19 cellular contexts compared by ENCODE assay signal in genomic region chr6:121135425-121135824, GRCh38.
"Had no signal": no experiment of that assay in that cellular context is flagged by ENCODE, and none has a peak within 500 bp of the region (broad histone marks: within the 10 kb centered on the region; RNA-seq: fewer than 3 reads in every experiment).

No MANE protein-coding gene starts in this region.

- H3K4me3 ChIP-seq: hepatocyte, smooth muscle cell, transverse colon, uterus had no signal

- H3K27me3 ChIP-seq: hepatocyte, transverse colon, uterus had no signal

- H3K79me2 ChIP-seq: hepatocyte had no signal

- H3K9me3 Mint-ChIP-seq: activated B cell treated with CpG ODN at 0.5 μM for 24 hours; activated naive CD8-positive, alpha-beta T cell treated with anti-CD3 and anti-CD28 coated beads for 36 hours; memory B cell; stimulated activated memory B cell treated with anti-CD40 and anti-IgM and Interleukin-4, amounts not matched to agents 10 μg/mL and 1 μg/mL and 100 μg/mL, for 72 hours; T-helper 1 cell treated with Interleukin-12 subunit alpha and Interleukin-12 subunit beta and Interleukin-4 antibody, amounts not matched to agents 30 μg/mL and 1 μg/mL, for 36 hours had no signal

- H3K27ac Mint-ChIP-seq: activated B cell treated with CpG ODN at 0.5 μM for 24 hours; activated CD4-positive, alpha-beta T cell treated with anti-CD3 and anti-CD28 coated beads for 36 hours; activated naive CD8-positive, alpha-beta T cell treated with anti-CD3 and anti-CD28 coated beads for 36 hours; memory B cell; stimulated activated memory B cell treated with anti-CD40 and anti-IgM and Interleukin-4, amounts not matched to agents 10 μg/mL and 1 μg/mL and 100 μg/mL, for 72 hours; T-helper 1 cell treated with Interleukin-12 subunit alpha and Interleukin-12 subunit beta and Interleukin-4 antibody, amounts not matched to agents 30 μg/mL and 1 μg/mL, for 36 hours had no signal

- H3K4me1 ChIP-seq: transverse colon, uterus had no signal

- H3K36me3 Mint-ChIP-seq: stimulated activated memory B cell treated with anti-CD40 and anti-IgM and Interleukin-4, amounts not matched to agents 10 μg/mL and 1 μg/mL and 100 μg/mL, for 72 hours had no signal

- H3K36me3 ChIP-seq: transverse colon, uterus had no signal

- H3K4me1 Mint-ChIP-seq: activated B cell treated with CpG ODN at 0.5 μM for 24 hours; activated CD4-positive, alpha-beta T cell treated with anti-CD3 and anti-CD28 coated beads for 36 hours; activated naive CD8-positive, alpha-beta T cell treated with anti-CD3 and anti-CD28 coated beads for 36 hours; memory B cell; stimulated activated memory B cell treated with anti-CD40 and anti-IgM and Interleukin-4, amounts not matched to agents 10 μg/mL and 1 μg/mL and 100 μg/mL, for 72 hours had no signal

- H3K27ac ChIP-seq: epithelial cell of prostate, hepatocyte, transverse colon, uterus had no signal

- H3K4me3 Mint-ChIP-seq: activated B cell treated with CpG ODN at 0.5 μM for 24 hours; activated CD4-positive, alpha-beta T cell treated with anti-CD3 and anti-CD28 coated beads for 36 hours; activated naive CD8-positive, alpha-beta T cell treated with anti-CD3 and anti-CD28 coated beads for 36 hours; memory B cell; stimulated activated memory B cell treated with anti-CD40 and anti-IgM and Interleukin-4, amounts not matched to agents 10 μg/mL and 1 μg/mL and 100 μg/mL, for 72 hours; T-helper 1 cell treated with Interleukin-12 subunit alpha and Interleukin-12 subunit beta and Interleukin-4 antibody, amounts not matched to agents 30 μg/mL and 1 μg/mL, for 36 hours had no signal

- ATAC-seq: activated CD4-positive, alpha-beta T cell treated with anti-CD3 and anti-CD28 coated beads for 36 hours; sciatic nerve; stimulated activated memory B cell treated with anti-CD40 and anti-IgM and Interleukin-4, amounts not matched to agents 10 μg/mL and 1 μg/mL and 100 μg/mL, for 72 hours had no signal

- H2AFZ ChIP-seq: hepatocyte had no signal

- H3K4me2 ChIP-seq: hepatocyte, smooth muscle cell had no signal

- DNase-seq: activated B cell treated with CpG ODN at 0.5 μM for 24 hours; activated CD4-positive, alpha-beta T cell treated with anti-CD3 and anti-CD28 coated beads for 36 hours; activated CD4-positive, alpha-beta T cell treated with anti-CD3 and anti-CD28 coated beads, Interleukin-2, amount 50 U/mL, for 4 hours; activated CD8-positive, alpha-beta memory T cell treated with anti-CD3 and anti-CD28 coated beads, Interleukin-2, amount 50 U/mL, for 48 hours; activated naive CD4-positive, alpha-beta T cell treated with Interleukin-2 at 50 U/mL for 16 hours; activated naive CD8-positive, alpha-beta T cell treated with anti-CD3 and anti-CD28 coated beads for 36 hours; activated T-cell treated with anti-CD3 and anti-CD28 coated beads, Interleukin-2, amount 50 U/mL, for 48 hours; cortex of kidney; nucleus accumbens; stimulated activated CD4-positive, alpha-beta T cell treated with anti-CD3 and anti-CD28 coated beads, Interleukin-15, amount 100 ng/mL, for 24 hours; transverse colon; uterus had no signal

- H3K27me3 Mint-ChIP-seq: activated B cell treated with CpG ODN at 0.5 μM for 24 hours; activated CD4-positive, alpha-beta T cell treated with anti-CD3 and anti-CD28 coated beads for 36 hours; activated naive CD8-positive, alpha-beta T cell treated with anti-CD3 and anti-CD28 coated beads for 36 hours; memory B cell; stimulated activated memory B cell treated with anti-CD40 and anti-IgM and Interleukin-4, amounts not matched to agents 10 μg/mL and 1 μg/mL and 100 μg/mL, for 72 hours had no signal
